1 cellular context compared by ENCODE assay signal in the genomic region with DNA sequence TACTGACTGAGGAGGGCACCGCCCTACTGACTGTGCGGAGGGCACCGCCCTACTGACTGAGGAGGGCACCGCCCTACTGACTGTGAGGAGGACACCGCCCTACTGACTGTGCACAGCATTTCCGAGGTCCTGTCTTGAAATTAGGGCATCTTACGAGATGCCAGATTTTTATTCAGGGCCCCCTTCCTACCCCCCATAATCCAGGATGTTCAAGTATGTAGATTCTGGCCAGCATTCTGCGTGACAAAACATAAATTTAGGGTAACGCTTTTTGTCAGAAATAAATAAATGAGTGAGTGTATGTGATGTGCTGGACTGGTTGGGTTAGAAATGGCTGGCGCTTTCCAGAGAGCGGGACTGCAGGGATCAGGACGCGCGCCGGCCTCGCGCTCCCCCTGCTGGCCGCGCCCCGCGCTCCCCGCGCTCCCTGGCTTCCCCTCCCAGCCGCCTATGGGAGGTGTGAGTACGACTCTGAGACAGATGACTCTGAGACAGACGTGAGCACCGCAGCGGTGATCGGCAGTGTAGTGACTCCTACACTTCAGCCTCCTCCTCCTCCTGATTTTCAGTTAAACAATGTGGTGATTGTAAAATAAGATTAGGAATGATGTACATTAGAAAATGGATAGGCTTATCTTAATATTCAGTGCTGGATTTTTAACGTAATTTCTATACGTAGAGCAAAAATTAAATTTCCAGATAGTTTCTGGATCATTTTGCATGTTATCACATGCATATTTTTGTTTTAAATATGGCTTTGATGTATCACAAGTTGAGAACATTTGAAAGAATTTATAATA.
TF ChIP-seq lines count a peak whose summit lies in the region.

No MANE protein-coding gene starts in this region.

TF ChIP-seq in GM12878, 131 proteins besides CTCF, POLR2A, EP300 and RAD21 (continued from another document):
- TF ChIP-seq RELB (IDR thresholded peaks at IDR 0.05; ENCODE audit: low read depth) (no peak), NFYA (IDR thresholded peaks at IDR 0.05; ENCODE audit: borderline replicate concordance, low read depth, low read length) (no peak), LARP7 (IDR thresholded peaks at IDR 0.05) (0 out of 2 replicates have a peak, but pooled peaks have one; percentile 30), CBX3 (IDR thresholded peaks at IDR 0.05; ENCODE audit: borderline replicate concordance, low read depth) (no peak), NBN (IDR thresholded peaks at IDR 0.05) (no peak), FOXK2 (IDR thresholded peaks at IDR 0.05) (no peak), NFXL1 (IDR thresholded peaks at IDR 0.05; ENCODE audit: borderline replicate concordance) (no peak), POLR2AphosphoS2 (IDR thresholded peaks at IDR 0.05; ENCODE audit: low read depth, low read length) (no peak), STAT3 (IDR thresholded peaks at IDR 0.05; ENCODE audit: low read depth, low read length) (no peak), NFIC (IDR thresholded peaks at IDR 0.05; ENCODE audit: low read depth, low read length) (no peak), JUNB (IDR thresholded peaks at IDR 0.05) (no peak), TBL1XR1 (IDR thresholded peaks at IDR 0.05; ENCODE audit: low read depth, low read length) (no peak), CHD2 (IDR thresholded peaks at IDR 0.05; ENCODE audit: borderline replicate concordance, low read depth, low read length) (0 out of 2 replicates have a peak, but pooled peaks have one; percentile 47), ASH2L (IDR thresholded peaks at IDR 0.05; ENCODE audit: borderline replicate concordance, low read depth) (no peak), BHLHE40 (IDR thresholded peaks at IDR 0.05; ENCODE audit: borderline replicate concordance in 1 of 2, low read depth in 2 of 2, low read length in 1 of 2) (0 out of 4 replicates have a peak, but pooled peaks of 1 of the 2 experiments have one; percentile 19), ESRRA (IDR thresholded peaks at IDR 0.05; ENCODE audit: low read length) (no peak), TCF7 (IDR thresholded peaks at IDR 0.05; ENCODE audit: borderline replicate concordance) (no peak), DPF2 (IDR thresholded peaks at IDR 0.05) (no peak), SREBF1 (IDR thresholded peaks at IDR 0.05; ENCODE audit: low read length) (no peak), CUX1 (IDR thresholded peaks at IDR 0.05; ENCODE audit: insufficient replicate concordance, low read depth, low read length) (no peak), ZBTB40 (IDR thresholded peaks at IDR 0.05; ENCODE audit: borderline replicate concordance) (no peak), SPI1 (IDR thresholded peaks at IDR 0.05; ENCODE audit: borderline replicate concordance, insufficient read depth, low read depth, low read length) (no peak), RBBP5 (conservative IDR thresholded peaks at IDR 0.05) (no peak), YY1 (IDR thresholded peaks at IDR 0.05; ENCODE audit: low read depth, low read length) (peak; percentile 87), TCF12 (IDR thresholded peaks at IDR 0.05; ENCODE audit: low read depth, low read length) (0 out of 2 replicates have a peak, but pooled peaks have one; percentile 16), SMARCA5 (IDR thresholded peaks at IDR 0.05) (peak; percentile 68; the same call in 1 of the 2 replicates), REST (IDR thresholded peaks at IDR 0.05; ENCODE audit: low read depth, low read length) (no peak)
- TF ChIP-seq, protein P1, sequence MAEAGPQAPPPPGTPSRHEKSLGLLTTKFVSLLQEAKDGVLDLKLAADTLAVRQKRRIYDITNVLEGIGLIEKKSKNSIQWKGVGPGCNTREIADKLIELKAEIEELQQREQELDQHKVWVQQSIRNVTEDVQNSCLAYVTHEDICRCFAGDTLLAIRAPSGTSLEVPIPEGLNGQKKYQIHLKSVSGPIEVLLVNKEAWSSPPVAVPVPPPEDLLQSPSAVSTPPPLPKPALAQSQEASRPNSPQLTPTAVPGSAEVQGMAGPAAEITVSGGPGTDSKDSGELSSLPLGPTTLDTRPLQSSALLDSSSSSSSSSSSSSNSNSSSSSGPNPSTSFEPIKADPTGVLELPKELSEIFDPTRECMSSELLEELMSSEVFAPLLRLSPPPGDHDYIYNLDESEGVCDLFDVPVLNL (IDR thresholded peaks at IDR 0.05; ENCODE audit: low read depth, low read length): no peak
- TF ChIP-seq, protein P2, sequence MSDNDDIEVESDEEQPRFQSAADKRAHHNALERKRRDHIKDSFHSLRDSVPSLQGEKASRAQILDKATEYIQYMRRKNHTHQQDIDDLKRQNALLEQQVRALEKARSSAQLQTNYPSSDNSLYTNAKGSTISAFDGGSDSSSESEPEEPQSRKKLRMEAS (IDR thresholded peaks at IDR 0.05; ENCODE audit: low read depth, low read length): peak; percentile 20; the same call in 1 of the 2 replicates
